In the genomic region with DNA sequence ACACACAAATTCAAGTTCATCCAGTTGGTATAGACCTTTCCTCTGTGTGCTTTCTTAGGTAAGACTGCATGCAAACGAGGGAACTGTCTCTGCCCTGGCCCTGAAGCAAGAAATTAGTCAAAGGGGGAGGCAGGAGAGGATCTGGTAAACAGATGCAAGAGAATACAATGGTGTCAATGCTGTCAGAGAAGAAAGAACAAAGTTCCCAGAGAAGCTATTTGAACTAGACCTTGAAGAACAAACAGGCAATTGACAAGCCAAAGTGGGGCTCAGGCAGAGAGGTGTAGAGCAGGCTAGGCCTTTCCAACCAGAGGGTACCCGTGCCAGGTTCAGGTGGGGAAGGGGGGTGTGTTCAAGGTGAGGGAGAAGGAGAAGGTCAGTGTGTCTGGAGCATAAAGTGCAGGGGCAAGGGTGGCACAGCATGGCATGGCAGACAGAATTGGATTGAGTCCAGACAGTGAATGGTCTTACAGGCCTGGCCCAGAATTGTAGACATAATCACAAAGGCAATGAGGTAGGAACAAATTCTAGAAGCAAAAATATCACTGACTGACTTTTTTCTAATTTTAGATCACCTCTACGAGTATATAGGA, we compare ENCODE assay signal across 19 cellular contexts.
DNase-seq lines count a peak whose midpoint lies in the region; ATAC-seq and TF ChIP-seq lines count a peak whose summit lies in the region.
"Had no signal": no experiment of that assay in that cellular context is flagged by ENCODE, and none has a peak within 500 bp of the region (broad histone marks: within the 10 kb centered on the region; RNA-seq: fewer than 3 reads in every experiment).

No MANE protein-coding gene starts in this region.

- no peaks in the 10 kb centered on the region for H3K79me1 ChIP-seq in mesenchymal stem cell (replicated peaks; ENCODE audit: low read length, poor library complexity, severe bottlenecking)

- no peak overlapping the region for H2AK5ac ChIP-seq in mesenchymal stem cell (ENCODE audit: low read length, severe bottlenecking)

- H3K27ac Mint-ChIP-seq in WTC11 (peak overlapping the region; percentile 54; the same call in 1 of the 2 replicates), Calu3 (ENCODE audit: unreplicated experiment) (no peak overlapping the region)

- intact Hi-C loops in left ventricle myocardium superior (cut with micrococcal nuclease): no loop called here
- intact Hi-C loops in right cardiac atrium (cut with DNase I): no loop called here
- intact Hi-C loops in Calu3 (cut with micrococcal nuclease; ENCODE audit: unreplicated experiment): no loop called here
- intact Hi-C loops in left cardiac atrium (cut with DNase I): no loop called here

- H3K36me3 ChIP-seq in mesenchymal stem cell (ENCODE audit: control insufficient read depth in 1 of 2, insufficient read depth in 2 of 2, low read depth in 1 of 2, low read length in 2 of 2): no peaks in the 10 kb centered on the region
- H3K36me3 ChIP-seq: BE2C had no signal

- H3K27me3 Mint-ChIP-seq in WTC11 (ENCODE audit: low read depth) (no peaks in the 10 kb centered on the region), Calu3 (ENCODE audit: unreplicated experiment) (no peaks in the 10 kb centered on the region)

- POLR2A ChIA-PET in WTC11 (lab: Charles Lee): no interaction called here

- no peak overlapping the region for H3K9ac ChIP-seq in mesenchymal stem cell (ENCODE audit: low read length)
- H3K9ac ChIP-seq: GM23248 had no signal

- H3K4me1 ChIP-seq in right cardiac atrium (ENCODE audit: control insufficient read depth, insufficient read depth, low read length) (no peaks in the 10 kb centered on the region), mesenchymal stem cell (ENCODE audit: control insufficient read depth, insufficient read depth, low read depth, low read length) (no peaks in the 10 kb centered on the region)

- H3K23ac ChIP-seq in mesenchymal stem cell (ENCODE audit: low read length in 2 of 2): no peak overlapping the region

- H3K4me3 ChIP-seq in right cardiac atrium (ENCODE audit: low read length): no peak overlapping the region
- H3K4me3 ChIP-seq in mesenchymal stem cell (ENCODE audit: insufficient read depth in 1 of 2, low read depth in 1 of 2, low read length in 2 of 2): no peak overlapping the region
- H3K4me3 ChIP-seq: GM23248, SK-N-MC had no signal

- H4K91ac ChIP-seq in mesenchymal stem cell (ENCODE audit: low read length): peak overlapping the region; percentile 28

- H3K9me3 Mint-ChIP-seq in WTC11: no peaks in the 10 kb centered on the region
- no peaks in the 10 kb centered on the region for H3K9me3 Mint-ChIP-seq in Calu3 (ENCODE audit: low read depth, unreplicated experiment)

- H3K27me3 ChIP-seq in right cardiac atrium (ENCODE audit: control insufficient read depth, insufficient read depth) (no peaks in the 10 kb centered on the region), mesenchymal stem cell (ENCODE audit: control insufficient read depth in 1 of 2, insufficient read depth in 1 of 2, low read length in 2 of 2) (no peaks in the 10 kb centered on the region)
- H3K27me3 ChIP-seq: BE2C had no signal

- H2BK120ac ChIP-seq in mesenchymal stem cell (ENCODE audit: low read depth, low read length): no peak overlapping the region

- H2AFZ ChIP-seq in mesenchymal stem cell (ENCODE audit: low read depth, low read length): no peak overlapping the region
- H2AFZ ChIP-seq: GM23248 had no signal

- DNase-seq in left ventricle myocardium superior: no peak
- no peak for DNase-seq in right cardiac atrium
- DNase-seq in WTC11 (ENCODE audit: low spot score): no peak
- DNase-seq in mesenchymal stem cell: no peak
- no peak for DNase-seq in T-helper 2 cell
- DNase-seq in Calu3: no peak
- DNase-seq in left cardiac atrium: no peak
- DNase-seq: BE2C; CD4-positive, CD25-positive, alpha-beta regulatory T cell; COR-L47; GDM1; GM23248; NCI-H1417; NCI-H187; NCI-H2107; NCI-H345; NCI-H524 treated with DMSO at 0.1 percent for 48 hours; SHP77 had no signal

- H3K27ac ChIP-seq in right cardiac atrium (ENCODE audit: low read length) (no peak overlapping the region), mesenchymal stem cell (ENCODE audit: low read length, poor library complexity, severe bottlenecking) (no peak overlapping the region)
- H3K27ac ChIP-seq: GM23248, SK-N-MC had no signal

- H2BK5ac ChIP-seq in mesenchymal stem cell (ENCODE audit: low read depth, low read length, poor library complexity, severe bottlenecking): no peak overlapping the region

- H3K4me1 Mint-ChIP-seq in WTC11 (peaks cover 28% of the 10 kb centered on the region), Calu3 (ENCODE audit: low read depth, unreplicated experiment) (peaks cover 20% of the 10 kb centered on the region)
- H3K4me1 Mint-ChIP-seq: CD4-positive, CD25-positive, alpha-beta regulatory T cell had no signal

- CTCF ChIA-PET in WTC11 (lab: Charles Lee): no interaction called here
- CTCF ChIA-PET in Calu3 (lab: Charles Lee): interaction anchor here (1.7 kb wide), 1 partner anchor 11 kb away, joined by 5 read pairs; no protein-coding TSS in a partner anchor

- peak overlapping the region; percentile 56 for H4K8ac ChIP-seq in mesenchymal stem cell (ENCODE audit: low read length)

- 84% methylated on average over 3 of the region's 3 CpGs for WGBS in right cardiac atrium
- WGBS in mesenchymal stem cell: 87% methylated on average over 2 of the region's 3 CpGs

- no peak overlapping the region for H3K4ac ChIP-seq in mesenchymal stem cell (ENCODE audit: low read depth in 1 of 2, low read length in 2 of 2)

- ATAC-seq in left ventricle myocardium superior: peak; percentile 33
- no peak for ATAC-seq in right cardiac atrium
- ATAC-seq in WTC11: no peak
- no peak for ATAC-seq in left cardiac atrium

- H3K4me2 ChIP-seq in mesenchymal stem cell (ENCODE audit: low read length, poor library complexity, severe bottlenecking): no peak overlapping the region

- no TSS peak for BruUV-seq in Calu3 (replicated peaks; lab: Mats Ljungman, UMichigan)

- no peaks in the 10 kb centered on the region; the same call in 1 of the 2 replicates for H3K36me3 Mint-ChIP-seq in WTC11
- H3K36me3 Mint-ChIP-seq in Calu3 (ENCODE audit: insufficient read depth, unreplicated experiment): peaks cover 5% of the 10 kb centered on the region
- H3K36me3 Mint-ChIP-seq: CD4-positive, CD25-positive, alpha-beta regulatory T cell had no signal

- no peak for TF ChIP-seq CTCF in WTC11 (IDR thresholded peaks at IDR 0.05)
- TF ChIP-seq CTCF in Calu3 (IDR thresholded peaks at IDR 0.05; ENCODE audit: unreplicated experiment): no peak

- no peaks in the 10 kb centered on the region for H3K9me3 ChIP-seq in right cardiac atrium (ENCODE audit: control insufficient read depth, low read length)
- no peaks in the 10 kb centered on the region for H3K9me3 ChIP-seq in mesenchymal stem cell (ENCODE audit: control insufficient read depth, low read length)
- H3K9me3 ChIP-seq: BE2C had no signal

- H3K18ac ChIP-seq in mesenchymal stem cell (ENCODE audit: low read depth in 1 of 2, low read length in 2 of 2): no peak overlapping the region

- H2BK15ac ChIP-seq in mesenchymal stem cell (ENCODE audit: low read depth, poor library complexity, severe bottlenecking): no peak overlapping the region

- H2BK12ac ChIP-seq in mesenchymal stem cell (ENCODE audit: low read length in 2 of 2): no peak overlapping the region

- H3K14ac ChIP-seq in mesenchymal stem cell (ENCODE audit: low read length in 2 of 2): no peak overlapping the region

- H3K4me3 Mint-ChIP-seq in WTC11 (no peak overlapping the region), Calu3 (ENCODE audit: low read depth, unreplicated experiment) (no peak overlapping the region)
- H3K4me3 Mint-ChIP-seq: CD4-positive, CD25-positive, alpha-beta regulatory T cell had no signal

TF ChIP-seq in WTC11, 78 proteins besides CTCF, POLR2A, EP300 and RAD21 (continues in another document):
- no peak for TF ChIP-seq FOXP1 (CRISPR knock-in tag; IDR thresholded peaks at IDR 0.05; ENCODE audit: borderline replicate concordance)
- TF ChIP-seq NFE2L1 (CRISPR knock-in tag; IDR thresholded peaks at IDR 0.05): no peak
- TF ChIP-seq IRF2 (CRISPR knock-in tag; IDR thresholded peaks at IDR 0.05; ENCODE audit: borderline replicate concordance, low read depth): no peak
- no peak for TF ChIP-seq ELF4 (CRISPR knock-in tag; IDR thresholded peaks at IDR 0.05; ENCODE audit: low read depth)
- TF ChIP-seq OVOL2 (CRISPR knock-in tag; IDR thresholded peaks at IDR 0.05; ENCODE audit: borderline replicate concordance): no peak
- TF ChIP-seq, protein P1, sequence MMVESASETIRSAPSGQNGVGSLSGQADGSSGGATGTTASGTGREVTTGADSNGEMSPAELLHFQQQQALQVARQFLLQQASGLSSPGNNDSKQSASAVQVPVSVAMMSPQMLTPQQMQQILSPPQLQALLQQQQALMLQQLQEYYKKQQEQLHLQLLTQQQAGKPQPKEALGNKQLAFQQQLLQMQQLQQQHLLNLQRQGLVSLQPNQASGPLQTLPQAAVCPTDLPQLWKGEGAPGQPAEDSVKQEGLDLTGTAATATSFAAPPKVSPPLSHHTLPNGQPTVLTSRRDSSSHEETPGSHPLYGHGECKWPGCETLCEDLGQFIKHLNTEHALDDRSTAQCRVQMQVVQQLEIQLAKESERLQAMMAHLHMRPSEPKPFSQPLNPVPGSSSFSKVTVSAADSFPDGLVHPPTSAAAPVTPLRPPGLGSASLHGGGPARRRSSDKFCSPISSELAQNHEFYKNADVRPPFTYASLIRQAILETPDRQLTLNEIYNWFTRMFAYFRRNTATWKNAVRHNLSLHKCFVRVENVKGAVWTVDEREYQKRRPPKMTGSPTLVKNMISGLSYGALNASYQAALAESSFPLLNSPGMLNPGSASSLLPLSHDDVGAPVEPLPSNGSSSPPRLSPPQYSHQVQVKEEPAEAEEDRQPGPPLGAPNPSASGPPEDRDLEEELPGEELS (CRISPR knock-in tag; IDR thresholded peaks at IDR 0.05): no peak
